18 cellular contexts compared by ENCODE assay signal in genomic region chr2:18912225-18912888, GRCh38.
DNase-seq lines count a peak whose midpoint lies in the region; ATAC-seq, FAIRE-seq and TF ChIP-seq lines count a peak whose summit lies in the region.
"Had no signal": no experiment of that assay in that cellular context is flagged by ENCODE, and none has a peak within 500 bp of the region (broad histone marks: within the 10 kb centered on the region; RNA-seq: fewer than 3 reads in every experiment).

No MANE protein-coding gene starts in this region.

- H3K4me3 ChIP-seq in HepG2 (replicated peaks in 1 of 3; ENCODE audit: insufficient read depth in 1 of 3, low read depth in 2 of 3, low read length in 3 of 3) (no peak overlapping the region), right lobe of liver (no peak overlapping the region), Panc1 (ENCODE audit: low read depth in 2 of 2, low read length in 2 of 2) (no peak overlapping the region), endothelial cell of umbilical vein (replicated peaks in 1 of 3; ENCODE audit: insufficient read depth in 1 of 3, low read depth in 1 of 3, low read length in 3 of 3) (no peak overlapping the region), upper lobe of right lung (no peak overlapping the region)

- peak; percentile 68 for ATAC-seq in HepG2
- no peak for ATAC-seq in right lobe of liver
- ATAC-seq in Panc1 = peak; percentile 66
- peak; percentile 23 for ATAC-seq in upper lobe of right lung
- ATAC-seq in stimulated activated naive CD8-positive, alpha-beta T cell treated with anti-CD3 and anti-CD28 coated beads, Interleukin-15, Interleukin-2, amounts not matched to agents 100 U/mL and 50 U/mL, for 24 hours = no peak
- ATAC-seq in GM21526 (IDR thresholded peaks at IDR 0.05; ENCODE audit: low FRiP score, unreplicated experiment) = no peak

- WGBS in HepG2 (ENCODE audit: low lambda C conversion rate) = 24% methylated on average over 8 of the region's 8 CpGs
- 61% methylated on average over 6 of the region's 8 CpGs for WGBS in right lobe of liver (ENCODE audit: insufficient coverage, low coverage, low lambda C conversion rate, missing lambda C conversion rate)

- POLR2A ChIA-PET in HepG2 (lab: Yijun Ruan, JAX) (no interaction called here), Panc1 (lab: Charles Lee) (no interaction called here), endothelial cell of umbilical vein (lab: Charles Lee) (no interaction called here)

- no peak for TF ChIP-seq RAD21 in HepG2 (CRISPR knock-in tag; IDR thresholded peaks at IDR 0.05)

- H3K79me2 ChIP-seq in HepG2 (ENCODE audit: insufficient read depth, low read length) = no peaks in the 10 kb centered on the region
- no peaks in the 10 kb centered on the region for H3K79me2 ChIP-seq in endothelial cell of umbilical vein (ENCODE audit: control insufficient read depth, insufficient read depth, low read length)

- FAIRE-seq in HepG2 (lab: Jason Lieb, UNC) (peak; percentile 59), endothelial cell of umbilical vein (lab: Jason Lieb, UNC) (no peak)
- FAIRE-seq: H54 had no signal

- H3K9ac ChIP-seq in HepG2 (ENCODE audit: insufficient read depth, low read depth, low read length) = no peak overlapping the region
- no peak overlapping the region for H3K9ac ChIP-seq in endothelial cell of umbilical vein (replicated peaks; ENCODE audit: extremely low read depth, insufficient read depth, low read length)

- dilution Hi-C loops in endothelial cell of umbilical vein (cut with MboI; ENCODE audit: extremely low pct_ligation_motif_present, low sequenced_read_pairs) = no loop called here

- H3K27ac ChIP-seq in HepG2 (ENCODE audit: extremely low read length, insufficient read depth, low read length) (no peak overlapping the region), right lobe of liver (no peak overlapping the region), Panc1 (ENCODE audit: low read length) (no peak overlapping the region), endothelial cell of umbilical vein (ENCODE audit: insufficient read depth, low read depth, low read length) (no peak overlapping the region), upper lobe of right lung (no peak overlapping the region)

- intact Hi-C loops in HepG2 (cut with micrococcal nuclease; ENCODE audit: unreplicated experiment) = no loop called here
- intact Hi-C loops in right lobe of liver (cut with DNase I) = no loop called here
- intact Hi-C loops in Panc1 (cut with micrococcal nuclease; ENCODE audit: unreplicated experiment) = no loop called here
- intact Hi-C loops in endothelial cell of umbilical vein (cut with micrococcal nuclease) = no loop called here
- intact Hi-C loops in upper lobe of right lung (cut with DNase I) = no loop called here
- intact Hi-C loops in posterior vena cava (cut with DNase I) = no loop called here

- DNase-seq in HepG2 (ENCODE audit: low spot score) (peak; percentile 40), right lobe of liver (no peak), Panc1 (ENCODE audit: low read depth, low spot score) (no peak), endothelial cell of umbilical vein (ENCODE audit: low read depth, low spot score) (peak; percentile 1), upper lobe of right lung (no peak), posterior vena cava (ENCODE audit: low spot score) (no peak)
- no peak for DNase-seq in stimulated activated naive CD8-positive, alpha-beta T cell treated with anti-CD3 and anti-CD28 coated beads, Interleukin-15, Interleukin-2, amounts not matched to agents 100 U/mL and 50 U/mL, for 24 hours
- DNase-seq: CD4-positive, CD25-positive, alpha-beta regulatory T cell; DND-41; Kasumi-1; NCI-H1105 treated with DMSO at 0.1 percent for 48 hours; NCI-H187 treated with DMSO at 0.1 percent for 48 hours; NCI-H2171; NCI-H446; NCI-H774; SW 1271 had no signal

- CTCF ChIA-PET in HepG2 (lab: Yijun Ruan, JAX; ENCODE audit: low intra/inter-chr PET ratio, low total read pairs) = no interaction called here
- CTCF ChIA-PET in Panc1 (lab: Charles Lee) = no interaction called here
- CTCF ChIA-PET in endothelial cell of umbilical vein (lab: Charles Lee) = no interaction called here

- H3K27me3 ChIP-seq in HepG2 (ENCODE audit: control insufficient read depth in 1 of 2, insufficient read depth in 2 of 2, low read length in 2 of 2) (no peaks in the 10 kb centered on the region), right lobe of liver (no peaks in the 10 kb centered on the region), Panc1 (ENCODE audit: control insufficient read depth, insufficient read depth, low read length) (no peaks in the 10 kb centered on the region), endothelial cell of umbilical vein (ENCODE audit: control insufficient read depth in 2 of 2, insufficient read depth in 2 of 2, low read length in 2 of 2) (no peaks in the 10 kb centered on the region), upper lobe of right lung (no peaks in the 10 kb centered on the region)

- no TSS peak for BruUV-seq in HepG2 (replicated peaks; lab: Mats Ljungman, UMichigan)
- no TSS peak for BruUV-seq in Panc1 (replicated peaks; lab: Mats Ljungman, UMichigan)
- BruUV-seq in endothelial cell of umbilical vein (replicated peaks; lab: Mats Ljungman, UMichigan) = no TSS peak

- H2AFZ ChIP-seq in HepG2 (ENCODE audit: low read length) (no peak overlapping the region), endothelial cell of umbilical vein (ENCODE audit: low read depth, low read length) (no peak overlapping the region)

- in situ Hi-C loops in HepG2 (cut with HindIII; ENCODE audit: extremely low pct_ligation_motif_present, low pct_unique_long_range_greater_than_20kb) (no loop called here), Panc1 (cut with HindIII; ENCODE audit: low pct_unique_long_range_greater_than_20kb, low sequenced_read_pairs) (no loop called here)

- H3K9me1 ChIP-seq in endothelial cell of umbilical vein (replicated peaks; ENCODE audit: control insufficient read depth, extremely low read depth, insufficient read depth, low read length) = no peaks in the 10 kb centered on the region

- no peaks in the 10 kb centered on the region for H3K9me3 ChIP-seq in HepG2 (ENCODE audit: low read length)
- H3K9me3 ChIP-seq in right lobe of liver = no peaks in the 10 kb centered on the region
- no peaks in the 10 kb centered on the region for H3K9me3 ChIP-seq in Panc1 (ENCODE audit: control insufficient read depth, insufficient read depth, low read depth, low read length)
- no peaks in the 10 kb centered on the region for H3K9me3 ChIP-seq in endothelial cell of umbilical vein (replicated peaks; ENCODE audit: control insufficient read depth, insufficient read depth, low read length)
- no peaks in the 10 kb centered on the region for H3K9me3 ChIP-seq in upper lobe of right lung

- H3K36me3 ChIP-seq in HepG2 (replicated peaks in 1 of 2; ENCODE audit: control insufficient read depth in 1 of 2, insufficient read depth in 2 of 2, low read length in 2 of 2) (no peaks in the 10 kb centered on the region), right lobe of liver (no peaks in the 10 kb centered on the region), Panc1 (ENCODE audit: control insufficient read depth, insufficient read depth, low read length) (no peaks in the 10 kb centered on the region), endothelial cell of umbilical vein (ENCODE audit: control insufficient read depth in 2 of 2, extremely low read depth in 1 of 2, insufficient read depth in 2 of 2, low read length in 2 of 2) (no peaks in the 10 kb centered on the region), upper lobe of right lung (no peaks in the 10 kb centered on the region)

- no peak for TF ChIP-seq CTCF in HepG2 (CRISPR knock-in tag; IDR thresholded peaks at IDR 0.05)
- no peak for TF ChIP-seq CTCF in right lobe of liver (IDR thresholded peaks at IDR 0.05)
- TF ChIP-seq CTCF in Panc1 (IDR thresholded peaks at IDR 0.05) = no peak
- TF ChIP-seq CTCF in endothelial cell of umbilical vein (IDR thresholded peaks at IDR 0.05; ENCODE audit: extremely low read depth in 1 of 2, insufficient read depth in 1 of 2, low read depth in 1 of 2, low read length in 2 of 2) = no peak
- no peak for TF ChIP-seq CTCF in upper lobe of right lung (IDR thresholded peaks at IDR 0.05)

- H4K20me1 ChIP-seq in HepG2 (ENCODE audit: insufficient read depth, low read length) (no peaks in the 10 kb centered on the region), endothelial cell of umbilical vein (replicated peaks; ENCODE audit: control insufficient read depth, extremely low read depth, insufficient read depth, low read length) (no peaks in the 10 kb centered on the region)

- TF ChIP-seq POLR2A in HepG2 (IDR thresholded peaks at IDR 0.05; ENCODE audit: insufficient read depth in 1 of 2, low read depth in 2 of 2, low read length in 2 of 2) = no peak
- no peak for TF ChIP-seq POLR2A in right lobe of liver (IDR thresholded peaks at IDR 0.05)
- no peak for TF ChIP-seq POLR2A in endothelial cell of umbilical vein (IDR thresholded peaks at IDR 0.05; ENCODE audit: low read depth, low read length)

- H3K4me1 ChIP-seq in HepG2 (ENCODE audit: insufficient read depth, low read length) = 0 out of 2 replicates have a peak, but pooled peaks cover 5% of the 10 kb centered on the region
- H3K4me1 ChIP-seq in right lobe of liver = no peaks in the 10 kb centered on the region
- no peaks in the 10 kb centered on the region for H3K4me1 ChIP-seq in Panc1 (ENCODE audit: control insufficient read depth, insufficient read depth, low read length)
- no peaks in the 10 kb centered on the region for H3K4me1 ChIP-seq in endothelial cell of umbilical vein (ENCODE audit: control insufficient read depth, extremely low read depth, insufficient read depth, low read length)
- H3K4me1 ChIP-seq in upper lobe of right lung = no peaks in the 10 kb centered on the region

- no peak for TF ChIP-seq EP300 in HepG2 (IDR thresholded peaks at IDR 0.05; ENCODE audit: low read depth in 2 of 2, low read length in 2 of 2)
- TF ChIP-seq EP300 in HepG2 (CRISPR knock-in tag; IDR thresholded peaks at IDR 0.05; ENCODE audit: borderline replicate concordance) = no peak

- H3K4me2 ChIP-seq in HepG2 (ENCODE audit: low read depth, low read length) (no peak overlapping the region), endothelial cell of umbilical vein (ENCODE audit: insufficient read depth, low read length) (no peak overlapping the region)

TF ChIP-seq in HepG2, 621 proteins besides CTCF, POLR2A, EP300 and RAD21 (continues in another document):
- TF ChIP-seq FOSL1 (CRISPR knock-in tag; IDR thresholded peaks at IDR 0.05; ENCODE audit: borderline replicate concordance) (no peak), SOX5 (CRISPR knock-in tag; IDR thresholded peaks at IDR 0.05; ENCODE audit: borderline replicate concordance) (peak; percentile 19; the same call in 1 of the 2 replicates), FOXA1 (IDR thresholded peaks at IDR 0.05) (no peak), FOXA1 (CRISPR knock-in tag; IDR thresholded peaks at IDR 0.05) (peak; percentile 37)

TF ChIP-seq in endothelial cell of umbilical vein, 7 proteins besides CTCF, POLR2A, EP300 and RAD21 (continues in another document):
- TF ChIP-seq EZH2 (IDR thresholded peaks at IDR 0.05; ENCODE audit: borderline replicate concordance, low read depth, low read length, severe bottlenecking) = no peak
- no peak for TF ChIP-seq JUN (IDR thresholded peaks at IDR 0.05; ENCODE audit: borderline replicate concordance, insufficient read depth, insufficient read length, low read depth)
- TF ChIP-seq POLR2AphosphoS5 (IDR thresholded peaks at IDR 0.05; ENCODE audit: insufficient read depth, low read depth, low read length) = no peak
- no peak for TF ChIP-seq GATA2 (IDR thresholded peaks at IDR 0.05; ENCODE audit: insufficient read depth, insufficient read length, low read depth, low read length)
- no peak for TF ChIP-seq FOS (IDR thresholded peaks at IDR 0.05; ENCODE audit: borderline replicate concordance, insufficient read depth, low read length)

Comparison
In these comparisons a context has a peak if more than half of its experiments do, and no peak if none do; other contexts are left out.
1. ATAC-seq: peak in HepG2 (single experiment), Panc1 (single experiment) and upper lobe of right lung (single experiment); none in right lobe of liver (0 of 4), stimulated activated naive CD8-positive, alpha-beta T cell treated with anti-CD3 and anti-CD28 coated beads, Interleukin-15, Interleukin-2, amounts not matched to agents 100 U/mL and 50 U/mL, for 24 hours (single experiment) and GM21526 (single experiment).
2. DNase-seq: peak in HepG2 (single experiment) and endothelial cell of umbilical vein (single experiment); none in right lobe of liver (0 of 3), Panc1 (single experiment), upper lobe of right lung (single experiment), stimulated activated naive CD8-positive, alpha-beta T cell treated with anti-CD3 and anti-CD28 coated beads, Interleukin-15, Interleukin-2, amounts not matched to agents 100 U/mL and 50 U/mL, for 24 hours (single experiment) and posterior vena cava (single experiment).